Comparison of ENCODE assay signal across 8 cellular contexts in genomic region chr22:41445171-41446056, GRCh38. TPM values are rescaled to one million over a fixed set of nuclear protein-coding genes. Genes with fewer than 3 reads are reported as not detected.
A peak's percentile ranks its signal among the peaks of the same experiment; 100 is the strongest.
DNase-seq lines count a peak whose midpoint lies in the region; ATAC-seq and TF ChIP-seq lines count a peak whose summit lies in the region.

No MANE protein-coding gene starts in this region.

- no peaks in the 10 kb centered on the region for H3K9me3 Mint-ChIP-seq in activated naive CD4-positive, alpha-beta T cell treated with anti-CD3 and anti-CD28 coated beads, Interleukin-2, amount 50 U/mL, for 72 hours

- H3K27ac ChIP-seq in left ventricle myocardium inferior (replicated peaks) = peak overlapping the region; percentile 100

- H3K27me3 ChIP-seq in left ventricle myocardium inferior (ENCODE audit: low read depth) = no peaks in the 10 kb centered on the region

- intact Hi-C loops in left ventricle myocardium inferior (cut with micrococcal nuclease) = no loop called here

- H3K4me3 ChIP-seq in left ventricle myocardium inferior (peak overlapping the region; percentile 100), skeletal muscle cell (ENCODE audit: low read depth, low read length) (peak overlapping the region; percentile 84)

- H3K27ac Mint-ChIP-seq in activated naive CD4-positive, alpha-beta T cell treated with anti-CD3 and anti-CD28 coated beads, Interleukin-2, amount 50 U/mL, for 72 hours = peak overlapping the region; percentile 96 to 99

- H3K36me3 ChIP-seq in left ventricle myocardium inferior = peaks cover 35% of the 10 kb centered on the region

- ATAC-seq in activated naive CD4-positive, alpha-beta T cell treated with anti-CD3 and anti-CD28 coated beads, Interleukin-2, amount 50 U/mL, for 72 hours = no peak
- ATAC-seq in HG02973 (IDR thresholded peaks at IDR 0.05; ENCODE audit: unreplicated experiment) = no peak
- ATAC-seq in activated CD4-positive, CD25-positive, alpha-beta regulatory T cell treated with anti-CD3 and anti-CD28 coated beads, Interleukin-2, amount 50 U/mL, for 24 hours = no peak

- TF ChIP-seq CTCF in left ventricle myocardium inferior (IDR thresholded peaks at IDR 0.05; ENCODE audit: borderline replicate concordance) = no peak

- peaks cover 82% of the 10 kb centered on the region for H3K4me1 ChIP-seq in left ventricle myocardium inferior

- no peaks in the 10 kb centered on the region for H3K9me3 ChIP-seq in left ventricle myocardium inferior (replicated peaks)

- DNase-seq in SIG-M5 treated with dmso at 0.1 percent for 504 hours (lab: John Stamatoyannopoulos, UW; ENCODE audit: unreplicated experiment) (peak; percentile 24), SIG-M5 (lab: John Stamatoyannopoulos, UW) (no peak), NCI-H748 treated with DMSO at 0.1 percent for 48 hours (lab: John Stamatoyannopoulos, UW) (peak; percentile 21), left ventricle myocardium inferior (peak; percentile 44), skeletal muscle cell (ENCODE audit: low read depth) (no peak)
- DNase-seq in activated naive CD4-positive, alpha-beta T cell treated with anti-CD3 and anti-CD28 coated beads, Interleukin-2, amount 50 U/mL, for 72 hours (ENCODE audit: low spot score in 2 of 2) = peak in 1 of 2 donors; percentile 33

- H3K36me3 Mint-ChIP-seq in activated naive CD4-positive, alpha-beta T cell treated with anti-CD3 and anti-CD28 coated beads, Interleukin-2, amount 50 U/mL, for 72 hours = peaks cover 17 to 21% of the 10 kb centered on the region in 2 donors

RNA-seq across cellular contexts. Expression of gene TOB2, which starts 1.2 kb away (rescaled TPM):
- total RNA-seq in activated naive CD4-positive, alpha-beta T cell treated with anti-CD3 and anti-CD28 coated beads, Interleukin-2, amount 50 U/mL, for 72 hours = 10 to 100 TPM; 28.1 to 29.9 TPM
- 63.6 TPM for total RNA-seq in left ventricle myocardium inferior

RNA-seq across cellular contexts. Expression of gene PHF5A, which starts 23.1 kb away (rescaled TPM):
- 10 to 100 TPM; 61.3 to 76.5 TPM for total RNA-seq in activated naive CD4-positive, alpha-beta T cell treated with anti-CD3 and anti-CD28 coated beads, Interleukin-2, amount 50 U/mL, for 72 hours
- total RNA-seq in left ventricle myocardium inferior = 23.9 TPM

RNA-seq across cellular contexts. Expression of gene ACO2, which starts 23.5 kb away (rescaled TPM):
- total RNA-seq in activated naive CD4-positive, alpha-beta T cell treated with anti-CD3 and anti-CD28 coated beads, Interleukin-2, amount 50 U/mL, for 72 hours = 100 to 1,000 TPM in 1 of 2 donors, 10 to 100 TPM in 1; 100.0 to 112 TPM
- 851 TPM for total RNA-seq in left ventricle myocardium inferior

Comparison
In these comparisons a context has a peak if more than half of its experiments do, and no peak if none do; other contexts are left out.
1. DNase-seq: peak in SIG-M5 treated with dmso at 0.1 percent for 504 hours (single experiment), NCI-H748 treated with DMSO at 0.1 percent for 48 hours (single experiment) and left ventricle myocardium inferior (single experiment); none in SIG-M5 (single experiment) and skeletal muscle cell (single experiment).